In the genomic region with DNA sequence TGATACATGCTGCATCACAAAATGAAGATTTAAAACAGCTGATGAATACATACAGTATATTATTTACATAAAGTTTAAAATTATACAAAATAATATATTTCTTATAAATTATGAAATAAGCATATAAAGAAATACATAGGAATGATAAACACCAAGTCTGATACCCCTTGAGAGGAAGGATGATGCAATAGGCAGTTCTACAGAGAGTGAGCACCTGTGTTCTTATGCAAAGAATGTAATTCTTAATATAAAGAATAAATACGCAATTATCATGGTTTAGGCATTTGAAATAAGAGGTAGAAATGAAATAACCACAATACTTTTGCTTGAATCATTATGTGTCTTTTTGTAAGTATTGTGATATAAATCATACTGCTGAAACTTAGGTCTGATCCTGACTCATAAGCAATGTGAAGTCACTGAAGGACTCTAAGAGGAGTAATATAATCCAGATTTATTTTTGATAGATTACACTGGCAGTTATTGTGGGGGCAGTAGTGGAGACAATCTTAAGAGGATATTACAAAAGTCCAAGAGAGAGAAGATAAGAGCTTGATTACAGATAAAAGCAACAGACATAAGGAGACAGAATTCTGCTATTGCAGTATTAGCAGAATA, we compare ENCODE assay signal across 16 cellular contexts. TPM values are rescaled to one million over a fixed set of nuclear protein-coding genes. Genes with fewer than 3 reads are reported as not detected.
DNase-seq lines count a peak whose midpoint lies in the region; ATAC-seq and TF ChIP-seq lines count a peak whose summit lies in the region.
"Had no signal": no experiment of that assay in that cellular context is flagged by ENCODE, and none has a peak within 500 bp of the region (broad histone marks: within the 10 kb centered on the region; RNA-seq: fewer than 3 reads in every experiment).

No MANE protein-coding gene starts in this region.

- H3K4me1 Mint-ChIP-seq in stimulated activated memory B cell treated with anti-CD40 and anti-IgM and Interleukin-4, amounts not matched to agents 10 μg/mL and 1 μg/mL and 100 μg/mL, for 72 hours: no peaks in the 10 kb centered on the region

- POLR2A ChIA-PET in BJ (lab: Charles Lee): no interaction called here
- POLR2A ChIA-PET in HEK293T (lab: Yijun Ruan, JAX): no interaction called here
- POLR2A ChIA-PET in OCI-LY7 (lab: Charles Lee): interaction anchor here (0.6 to 1.2 kb wide), 4 partner anchors 76 to 867 kb away, joined by 3 to 5 read pairs (median 3); no protein-coding TSS in a partner anchor

- no peak for TF ChIP-seq CTCF in BJ (IDR thresholded peaks at IDR 0.05; ENCODE audit: insufficient read depth, low read depth, low read length)
- no peak for TF ChIP-seq CTCF in astrocyte of the spinal cord (IDR thresholded peaks at IDR 0.05; ENCODE audit: low read depth, low read length)
- no peak for TF ChIP-seq CTCF in foreskin keratinocyte (conservative IDR thresholded peaks at IDR 0.05)
- TF ChIP-seq CTCF in OCI-LY7 (conservative IDR thresholded peaks at IDR 0.05; ENCODE audit: low read length): no peak

- no peaks in the 10 kb centered on the region for H3K36me3 Mint-ChIP-seq in stimulated activated memory B cell treated with anti-CD40 and anti-IgM and Interleukin-4, amounts not matched to agents 10 μg/mL and 1 μg/mL and 100 μg/mL, for 72 hours

- H3K27me3 Mint-ChIP-seq in stimulated activated memory B cell treated with anti-CD40 and anti-IgM and Interleukin-4, amounts not matched to agents 10 μg/mL and 1 μg/mL and 100 μg/mL, for 72 hours: no peaks in the 10 kb centered on the region

- no TSS peak for BruUV-seq in OCI-LY7 (replicated peaks; lab: Mats Ljungman, UMichigan)

- intact Hi-C loops in OCI-LY7 (cut with micrococcal nuclease; ENCODE audit: unreplicated experiment): no loop called here

- no peak overlapping the region for H3K27ac ChIP-seq in foreskin keratinocyte
- H3K27ac ChIP-seq in OCI-LY7 (ENCODE audit: low read depth, low read length, poor library complexity, severe bottlenecking): no peak overlapping the region

- no peak overlapping the region for H3K27ac Mint-ChIP-seq in stimulated activated memory B cell treated with anti-CD40 and anti-IgM and Interleukin-4, amounts not matched to agents 10 μg/mL and 1 μg/mL and 100 μg/mL, for 72 hours

- no peak overlapping the region for H3K4me3 Mint-ChIP-seq in stimulated activated memory B cell treated with anti-CD40 and anti-IgM and Interleukin-4, amounts not matched to agents 10 μg/mL and 1 μg/mL and 100 μg/mL, for 72 hours

- no peaks in the 10 kb centered on the region for H3K9me3 Mint-ChIP-seq in stimulated activated memory B cell treated with anti-CD40 and anti-IgM and Interleukin-4, amounts not matched to agents 10 μg/mL and 1 μg/mL and 100 μg/mL, for 72 hours

- H3K4me2 ChIP-seq in OCI-LY7 (ENCODE audit: low read length): no peak overlapping the region

- no peak overlapping the region for H2AFZ ChIP-seq in OCI-LY7 (ENCODE audit: low read length)

- CTCF ChIA-PET in BJ (lab: Yijun Ruan, JAX): interaction anchor here (1.4 kb wide), 1 partner anchor 13 kb away, joined by 4 read pairs; no protein-coding TSS in a partner anchor
- CTCF ChIA-PET in HEK293T (lab: Yijun Ruan, JAX): no interaction called here
- CTCF ChIA-PET in OCI-LY7 (lab: Charles Lee; ENCODE audit: unreplicated experiment): no interaction called here

- peak; percentile 57 for ATAC-seq in foreskin keratinocyte
- no peak for ATAC-seq in stimulated activated memory B cell treated with anti-CD40 and anti-IgM and Interleukin-4, amounts not matched to agents 10 μg/mL and 1 μg/mL and 100 μg/mL, for 72 hours

- H3K36me3 ChIP-seq in BJ (ENCODE audit: control insufficient read depth, insufficient read depth, low read length) (no peaks in the 10 kb centered on the region), OCI-LY7 (ENCODE audit: insufficient read depth, low read length) (no peaks in the 10 kb centered on the region)

- H3K4me1 ChIP-seq in foreskin keratinocyte: no peaks in the 10 kb centered on the region
- H3K4me1 ChIP-seq in OCI-LY7 (ENCODE audit: insufficient read depth, low read length, poor library complexity, severe bottlenecking): no peaks in the 10 kb centered on the region

- no peak overlapping the region for H3K4me3 ChIP-seq in BJ (ENCODE audit: low read depth, low read length)
- H3K4me3 ChIP-seq in astrocyte of the spinal cord (ENCODE audit: low read depth, low read length): no peak overlapping the region
- no peak overlapping the region for H3K4me3 ChIP-seq in OCI-LY7 (ENCODE audit: low read depth, low read length, poor library complexity, severe bottlenecking)
- H3K4me3 ChIP-seq: lung, SJCRH30 had no signal

- H3K9me3 ChIP-seq in OCI-LY7 (ENCODE audit: low read length): no peaks in the 10 kb centered on the region
- H3K9me3 ChIP-seq: SJCRH30 had no signal

- H4K20me1 ChIP-seq in OCI-LY7 (ENCODE audit: insufficient read depth, low read length): no peaks in the 10 kb centered on the region

- in situ Hi-C loops in astrocyte of the spinal cord (cut with HindIII; ENCODE audit: low sequenced_read_pairs): no loop called here

- H3K79me2 ChIP-seq in OCI-LY7 (ENCODE audit: insufficient read depth, low read depth, low read length): no peaks in the 10 kb centered on the region

- DNase-seq in BJ (ENCODE audit: low read depth) (peak; percentile 21), HEK293T (ENCODE audit: extremely low spot score) (no peak), astrocyte of the spinal cord (ENCODE audit: low read depth, low spot score) (peak; percentile 34), foreskin keratinocyte (peak; percentile 12 to 60), OCI-LY7 (ENCODE audit: low spot score) (no peak), cerebellar nuclear complex (lab: John Stamatoyannopoulos, UW) (no peak)
- DNase-seq in stimulated activated CD4-positive, alpha-beta T cell treated with anti-CD3 and anti-CD28 coated beads, Interleukin-15, amount 100 ng/mL, for 24 hours: no peak
- DNase-seq: activated CD4-positive, alpha-beta T cell treated with anti-CD3 and anti-CD28 coated beads, Interleukin-2, amount 50 U/mL, for 48 hours; activated T-cell treated with anti-CD3 and anti-CD28 coated beads, Interleukin-2, amount 50 U/mL, for 48 hours; foreskin melanocyte; NCI-H1436 treated with DMSO at 0.1 percent for 48 hours; SJCRH30; stimulated activated CD4-positive, alpha-beta T cell treated with anti-CD3 and anti-CD28 coated beads, Interleukin-1b, Interleukin-23, amount 100 ng/mL, for 48 hours; trophoblast cell had no signal

- H3K9me2 ChIP-seq in OCI-LY7 (ENCODE audit: insufficient read depth, low read length): no peaks in the 10 kb centered on the region

- H3K27me3 ChIP-seq in BJ (ENCODE audit: control insufficient read depth, insufficient read depth, low read length): no peaks in the 10 kb centered on the region
- H3K27me3 ChIP-seq in foreskin keratinocyte: no peaks in the 10 kb centered on the region
- H3K27me3 ChIP-seq: SJCRH30 had no signal

TF ChIP-seq in HEK293T, 16 proteins besides CTCF, POLR2A, EP300 and RAD21:
- TF ChIP-seq PKNOX1 (IDR thresholded peaks at IDR 0.05): peak; percentile 17; the same call in 1 of the 2 replicates
- no peak for TF ChIP-seq CTBP1 (IDR thresholded peaks at IDR 0.05; ENCODE audit: borderline replicate concordance)

RNA-seq across cellular contexts. Expression of gene TTLL7, which starts 39.0 kb away (rescaled TPM):
- polyA plus RNA-seq in BJ (2011; rRNA removed) (4.7 and 7.6 TPM in 2 replicates), foreskin keratinocyte (2.8 and 2.9 TPM in 2 replicates)
- 4.1 and 4.4 TPM in 2 replicates for polyA minus RNA-seq in BJ (2011; rRNA and poly(A)+ RNA removed)
- total RNA-seq in foreskin keratinocyte (6.3 and 7.9 TPM in 2 replicates), OCI-LY7 (2022) (0.88 and 2.4 TPM in 2 replicates)
- total RNA-seq in OCI-LY7 (2014; rRNA removed; shearing (Covaris generic)): 0.49 and 0.76 TPM in 2 replicates

Comparison
In these comparisons a context has a peak if more than half of its experiments do, and no peak if none do; other contexts are left out.
1. DNase-seq: peak in BJ (single experiment), astrocyte of the spinal cord (single experiment) and foreskin keratinocyte (2 of 2); none in HEK293T (single experiment), stimulated activated CD4-positive, alpha-beta T cell treated with anti-CD3 and anti-CD28 coated beads, Interleukin-15, amount 100 ng/mL, for 24 hours (single experiment), OCI-LY7 (single experiment) and cerebellar nuclear complex (0 of 2).